26 cellular contexts compared by ENCODE assay signal in the genomic region with DNA sequence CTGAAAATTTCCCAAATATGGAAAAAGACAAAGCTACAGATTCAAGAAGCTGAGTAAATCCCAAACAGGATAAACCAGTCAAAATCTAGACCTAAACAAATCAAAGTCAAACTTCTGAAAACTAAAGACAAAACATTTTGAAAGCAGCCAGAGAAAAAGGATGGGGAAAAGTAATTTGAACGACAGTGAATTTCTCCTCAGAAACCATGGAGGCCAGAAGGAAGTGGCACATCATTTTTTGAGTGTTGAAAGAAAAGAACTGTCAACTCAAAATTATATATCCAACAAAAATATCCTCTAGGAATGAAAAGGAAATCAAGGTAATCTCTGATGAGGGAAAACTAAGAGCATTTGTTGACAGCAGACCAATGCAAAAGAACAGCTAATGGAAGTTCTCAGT. TPM values are rescaled to one million over a fixed set of nuclear protein-coding genes. Genes with fewer than 3 reads are reported as not detected.
DNase-seq lines count a peak whose midpoint lies in the region; ATAC-seq, FAIRE-seq and TF ChIP-seq lines count a peak whose summit lies in the region.
"Had no signal": no experiment of that assay in that cellular context is flagged by ENCODE, and none has a peak within 500 bp of the region (broad histone marks: within the 10 kb centered on the region; RNA-seq: fewer than 3 reads in every experiment).

No MANE protein-coding gene starts in this region.

- H3K36me3 ChIP-seq in K562 (ENCODE audit: control insufficient read depth, insufficient read depth, low read length): peaks cover 6% of the 10 kb centered on the region; the same call in 2 of the 3 replicates
- H3K36me3 ChIP-seq in transverse colon: no peaks in the 10 kb centered on the region
- H3K36me3 ChIP-seq: BE2C, BLaER1 had no signal

- no peak overlapping the region for H3K4me3 Mint-ChIP-seq in WTC11
- H3K4me3 Mint-ChIP-seq in osteocyte (ENCODE audit: unreplicated experiment): no peak overlapping the region
- H3K4me3 Mint-ChIP-seq in glutamatergic neuron (ENCODE audit: unreplicated experiment): no peak overlapping the region
- no peak overlapping the region for H3K4me3 Mint-ChIP-seq in activated CD4-positive, alpha-beta T cell treated with anti-CD3 and anti-CD28 coated beads for 36 hours
- H3K4me3 Mint-ChIP-seq: CD14-positive monocyte; CD8-positive, alpha-beta memory T cell had no signal

- peaks cover 51% of the 10 kb centered on the region for H3K4me1 Mint-ChIP-seq in WTC11
- peaks cover 63% of the 10 kb centered on the region for H3K4me1 Mint-ChIP-seq in osteocyte (ENCODE audit: unreplicated experiment)
- no peaks in the 10 kb centered on the region for H3K4me1 Mint-ChIP-seq in glutamatergic neuron (ENCODE audit: low read depth, unreplicated experiment)
- H3K4me1 Mint-ChIP-seq in activated CD4-positive, alpha-beta T cell treated with anti-CD3 and anti-CD28 coated beads for 36 hours: peaks cover 29% of the 10 kb centered on the region

- no peak for DNase-seq in WTC11 (ENCODE audit: low spot score)
- DNase-seq in K562 (ENCODE audit: extremely low read depth in 1 of 4, low spot score in 3 of 4): no peak
- DNase-seq in osteocyte (ENCODE audit: extremely low spot score, unreplicated experiment): no peak
- DNase-seq in transverse colon: no peak
- no peak for DNase-seq in left colon
- no peak for DNase-seq in NCI-H1092 (lab: John Stamatoyannopoulos, UW)
- DNase-seq in glutamatergic neuron: no peak
- DNase-seq in activated CD4-positive, alpha-beta T cell treated with anti-CD3 and anti-CD28 coated beads for 36 hours: no peak
- DNase-seq: 8988T; ACHN; BE2C; C1 segment of cervical spinal cord; CD4-positive, alpha-beta memory T cell; CD4-positive, CD25-positive, alpha-beta regulatory T cell; CD8-positive, alpha-beta memory T cell; COR-L47; DMS 273 treated with DMSO at 0.1 percent for 48 hours; DMS153; DMS79; DND-41; EL; GDM1 had no signal

- ATAC-seq in WTC11: no peak
- no peak for ATAC-seq in K562
- ATAC-seq in left colon: no peak
- ATAC-seq in activated CD4-positive, alpha-beta T cell treated with anti-CD3 and anti-CD28 coated beads for 36 hours: no peak

- peaks cover 17% of the 10 kb centered on the region for H3K36me3 Mint-ChIP-seq in WTC11
- peaks cover 20% of the 10 kb centered on the region for H3K36me3 Mint-ChIP-seq in osteocyte (ENCODE audit: unreplicated experiment)
- H3K36me3 Mint-ChIP-seq in glutamatergic neuron (ENCODE audit: unreplicated experiment): no peaks in the 10 kb centered on the region
- peaks cover 2% of the 10 kb centered on the region for H3K36me3 Mint-ChIP-seq in activated CD4-positive, alpha-beta T cell treated with anti-CD3 and anti-CD28 coated beads for 36 hours (ENCODE audit: low read depth)
- H3K36me3 Mint-ChIP-seq: CD14-positive monocyte; CD4-positive, alpha-beta memory T cell; CD8-positive, alpha-beta memory T cell had no signal

- H4K20me1 ChIP-seq in K562 (replicated peaks; ENCODE audit: control insufficient read depth, insufficient read depth, low read length): no peaks in the 10 kb centered on the region
- H4K20me1 ChIP-seq: BLaER1 had no signal

- TF ChIP-seq EP300 in K562 (IDR thresholded peaks at IDR 0.05; ENCODE audit: low read length) (no peak), transverse colon (IDR thresholded peaks at IDR 0.05; ENCODE audit: low read depth) (no peak)

- TF ChIP-seq CTCF in WTC11 (IDR thresholded peaks at IDR 0.05) (no peak), K562 (IDR thresholded peaks at IDR 0.05 in 2 of 3, conservative IDR thresholded peaks at IDR 0.05 in 1 of 3; ENCODE audit: insufficient read depth in 2 of 3, low read depth in 1 of 3, low read length in 3 of 3) (no peak), osteocyte (IDR thresholded peaks at IDR 0.05) (no peak), transverse colon (IDR thresholded peaks at IDR 0.05) (no peak), glutamatergic neuron (IDR thresholded peaks at IDR 0.05; ENCODE audit: partially characterized antibody, unreplicated experiment) (no peak)

- in situ Hi-C loops in K562 (cut with MboI): no loop called here
- in situ Hi-C loops in transverse colon (cut with MboI; ENCODE audit: low pct_ligation_motif_present in 1 of 4, low pct_unique_long_range_greater_than_20kb in 1 of 4, low sequenced_read_pairs in 3 of 4): no loop called here

- no peak for FAIRE-seq in K562 (lab: Jason Lieb, UNC)
- FAIRE-seq: A204.1, GM19239 had no signal

- H2AFZ ChIP-seq in K562 (ENCODE audit: low read depth, low read length): no peak overlapping the region

- no TSS peak for BruUV-seq in K562 (replicated peaks; lab: Mats Ljungman, UMichigan)

- H3K27ac Mint-ChIP-seq in WTC11 (peak overlapping the region; percentile 4; the same call in 1 of the 2 replicates), osteocyte (ENCODE audit: unreplicated experiment) (peak overlapping the region; percentile 25), glutamatergic neuron (ENCODE audit: unreplicated experiment) (no peak overlapping the region)
- no peak overlapping the region for H3K27ac Mint-ChIP-seq in activated CD4-positive, alpha-beta T cell treated with anti-CD3 and anti-CD28 coated beads for 36 hours
- H3K27ac Mint-ChIP-seq: CD14-positive monocyte; CD4-positive, alpha-beta memory T cell; CD8-positive, alpha-beta memory T cell had no signal

- intact Hi-C loops in K562 (cut with micrococcal nuclease): loop anchor here (5.0 kb wide), 1 partner anchor 123 kb away; the partner anchor contains the start of gene ZNF451
- intact Hi-C loops in transverse colon (cut with DNase I; ENCODE audit: low total_unique reads): no loop called here
- intact Hi-C loops in left colon (cut with DNase I, micrococcal nuclease): no loop called here
- intact Hi-C loops in activated CD4-positive, alpha-beta T cell treated with anti-CD3 and anti-CD28 coated beads for 36 hours (cut with DNase I, micrococcal nuclease): no loop called here

- H3K9me1 ChIP-seq in K562 (ENCODE audit: control insufficient read depth, insufficient read depth, low read length): no peaks in the 10 kb centered on the region

- H3K9me3 ChIP-seq in K562 (replicated peaks; ENCODE audit: control insufficient read depth, insufficient read depth, low read depth, low read length) (no peaks in the 10 kb centered on the region), transverse colon (no peaks in the 10 kb centered on the region)
- H3K9me3 ChIP-seq: BE2C had no signal

- TF ChIP-seq POLR2A in K562 (conservative IDR thresholded peaks at IDR 0.05): no peak
- no peak for TF ChIP-seq POLR2A in transverse colon (IDR thresholded peaks at IDR 0.05)

- H3K27me3 Mint-ChIP-seq in WTC11 (ENCODE audit: low read depth) (no peaks in the 10 kb centered on the region), osteocyte (ENCODE audit: unreplicated experiment) (no peaks in the 10 kb centered on the region), glutamatergic neuron (ENCODE audit: unreplicated experiment) (no peaks in the 10 kb centered on the region)
- H3K27me3 Mint-ChIP-seq in activated CD4-positive, alpha-beta T cell treated with anti-CD3 and anti-CD28 coated beads for 36 hours: peaks cover 2% of the 10 kb centered on the region

- POLR2A ChIA-PET in WTC11 (lab: Charles Lee): no interaction called here
- POLR2A ChIA-PET in K562 (lab: Yijun Ruan, JAX): no interaction called here
- POLR2A ChIA-PET in activated CD4-positive, alpha-beta T cell treated with anti-CD3 and anti-CD28 coated beads for 36 hours (lab: Charles Lee): no interaction called here

- 29% methylated on average over 1 of the region's 1 CpG for WGBS in K562 (ENCODE audit: insufficient coverage, low coverage, missing lambda C conversion rate)
- 83 to 96% methylated on average over 1 of the region's 1 CpG for WGBS in transverse colon (ENCODE audit: low coverage in 1 of 2), 2 donors

- H3K27ac ChIP-seq in K562 (ENCODE audit: extremely low read depth, low read depth, low read length) (no peak overlapping the region), transverse colon (peak overlapping the region in 3 of 4 donors; percentile 13 to 95 (median 52))
- H3K27ac ChIP-seq: BLaER1 had no signal

- H3K4me3 ChIP-seq in K562 (no peak overlapping the region), transverse colon (no peak overlapping the region)
- H3K4me3 ChIP-seq: BLaER1 had no signal

- H3K4me2 ChIP-seq in K562 (ENCODE audit: insufficient read depth, low read length): no peak overlapping the region
- H3K4me2 ChIP-seq: BLaER1 had no signal

- no peak for TF ChIP-seq RAD21 in K562 (CRISPR knock-in tag; conservative IDR thresholded peaks at IDR 0.05 in 1 of 2, IDR thresholded peaks at IDR 0.05 in 1 of 2)

- CTCF ChIA-PET in WTC11 (lab: Charles Lee) (no interaction called here), K562 (lab: Yijun Ruan, JAX; ENCODE audit: low intra/inter-chr PET ratio) (no interaction called here)
- CTCF ChIA-PET in activated CD4-positive, alpha-beta T cell treated with anti-CD3 and anti-CD28 coated beads for 36 hours (lab: Charles Lee): interaction anchor here (1.1 kb wide), 1 partner anchor 102 kb away, joined by 3 read pairs; no protein-coding TSS in a partner anchor

- peaks cover 98% of the 10 kb centered on the region for H3K79me2 ChIP-seq in K562 (ENCODE audit: control insufficient read depth, insufficient read depth, low read length)

- H3K9ac ChIP-seq in K562 (ENCODE audit: insufficient read depth in 1 of 2, low read depth in 2 of 2, low read length in 2 of 2): no peak overlapping the region
- H3K9ac ChIP-seq: BLaER1 had no signal

- H3K4me1 ChIP-seq in K562 (replicated peaks in 1 of 2; ENCODE audit: control insufficient read depth in 2 of 2, insufficient read depth in 2 of 2, low read length in 2 of 2) (peaks cover 4 to 16% of the 10 kb centered on the region in 2 experiments), transverse colon (peaks cover 2 to 17% (median 8%) of the 10 kb centered on the region in 4 donors)

- H3K27me3 ChIP-seq in K562 (ENCODE audit: control insufficient read depth in 2 of 2, insufficient read depth in 2 of 2, low read length in 2 of 2): no peaks in the 10 kb centered on the region
- H3K27me3 ChIP-seq in transverse colon: no peaks in the 10 kb centered on the region
- H3K27me3 ChIP-seq: BE2C, BLaER1 had no signal

- peaks cover 16% of the 10 kb centered on the region for H3K9me3 Mint-ChIP-seq in WTC11
- peaks cover 18% of the 10 kb centered on the region for H3K9me3 Mint-ChIP-seq in osteocyte (ENCODE audit: unreplicated experiment)
- no peaks in the 10 kb centered on the region for H3K9me3 Mint-ChIP-seq in glutamatergic neuron (ENCODE audit: unreplicated experiment)
- H3K9me3 Mint-ChIP-seq in activated CD4-positive, alpha-beta T cell treated with anti-CD3 and anti-CD28 coated beads for 36 hours (ENCODE audit: low read depth): peaks cover 6% of the 10 kb centered on the region

RNA-seq across cellular contexts. Expression of gene RAB23, which starts 6.8 kb away (rescaled TPM):
- total RNA-seq in WTC11 (2021) (11.3 to 14.8 TPM (median 14.5 TPM) in 3 replicates), K562 (2014; rRNA removed) (6.0 and 7.1 TPM in 2 replicates), K562 (2014; rRNA removed; fragmentation: Illumina TruSeq; extraction: Trizol) (15.0 and 16.9 TPM in 2 replicates), K562 (2015; rRNA removed; fragmentation: Illumina TruSeq; extraction: Trizol) (16.4 and 18.0 TPM in 2 replicates), K562 (2021) (9.4 and 10.0 TPM in 2 replicates), osteocyte (33.8 and 35.2 TPM in 2 replicates), transverse colon (10 to 100 TPM; 21.7 to 28.5 (median 25.1) TPM), left colon (10 to 100 TPM in 1 of 2 donors, 1 to 10 TPM in 1; 3.6 to 16.6 TPM), glutamatergic neuron (ENCODE audit: unreplicated experiment) (4.0 TPM)
- total RNA-seq in K562 (2011; cell fraction: chromatin; rRNA removed; ENCODE audit: low replicate concordance): 2.6 and 13.3 TPM in 2 replicates
- total RNA-seq in K562 (2011; cell fraction: nucleolus; rRNA removed): 2.2 and 3.0 TPM in 2 replicates
- total RNA-seq in K562 (2011; cell fraction: nucleoplasm; rRNA removed): 7.0 and 17.6 TPM in 2 replicates
- polyA plus RNA-seq in K562 (2011; rRNA removed) (9.6 and 14.1 TPM in 2 replicates), K562 (2014; fragmentation: Illumina TruSeq; extraction: Trizol) (10.7 and 14.3 TPM in 2 replicates), K562 (2014; fragmentation: Nextera tagmentation; extraction: Ambion mirVana) (1 to 10 TPM; 3.4 to 3.6 TPM), K562 (2014; rRNA removed) (8.4 and 10.0 TPM in 2 replicates)
- polyA plus RNA-seq in K562 (2011; cell fraction: cytosol; rRNA removed): 1.8 and 2.9 TPM in 2 replicates
- 5.1 and 7.7 TPM in 2 replicates for polyA plus RNA-seq in K562 (2011; cell fraction: nucleus; rRNA removed)
- 6.7 and 8.7 TPM in 2 replicates for polyA plus RNA-seq in K562 (2012)
- polyA minus RNA-seq in K562 (2011; rRNA and poly(A)+ RNA removed): 13.2 and 14.3 TPM in 2 replicates
- polyA minus RNA-seq in K562 (2011; cell fraction: cytosol; rRNA and poly(A)+ RNA removed): 3.1 and 3.7 TPM in 2 replicates
- polyA minus RNA-seq in K562 (2011; cell fraction: nucleus; rRNA and poly(A)+ RNA removed): 5.1 and 5.7 TPM in 2 replicates
- total RNA-seq in activated CD4-positive, alpha-beta T cell treated with anti-CD3 and anti-CD28 coated beads for 36 hours: 1 to 10 TPM; 1.4 to 1.5 TPM

RNA-seq across cellular contexts. Expression of gene BAG2, which starts 43.1 kb away (rescaled TPM):
- total RNA-seq in WTC11 (2021) (7.5 to 8.0 TPM (median 8.0 TPM) in 3 replicates), K562 (2014; rRNA removed) (12.8 and 13.8 TPM in 2 replicates), K562 (2014; rRNA removed; fragmentation: Illumina TruSeq; extraction: Trizol) (20.3 and 21.2 TPM in 2 replicates), K562 (2015; rRNA removed; fragmentation: Illumina TruSeq; extraction: Trizol) (17.6 and 19.7 TPM in 2 replicates), K562 (2021) (17.6 and 19.9 TPM in 2 replicates), osteocyte (8.8 and 9.1 TPM in 2 replicates), transverse colon (10 to 100 TPM in 3 of 4 donors, 1 to 10 TPM in 1; 7.1 to 49.0 (median 10.7) TPM), left colon (1 to 10 TPM in 1 of 2 donors, under 1 TPM in 1; 0.58 to 5.2 TPM), glutamatergic neuron (ENCODE audit: unreplicated experiment) (1.2 TPM)
- total RNA-seq in K562 (2011; cell fraction: chromatin; rRNA removed; ENCODE audit: low replicate concordance): 4.4 and 16.7 TPM in 2 replicates
- total RNA-seq in K562 (2011; cell fraction: nucleolus; rRNA removed): 3.8 and 5.3 TPM in 2 replicates
- 10.3 and 19.5 TPM in 2 replicates for total RNA-seq in K562 (2011; cell fraction: nucleoplasm; rRNA removed)
- polyA plus RNA-seq in K562 (2011; rRNA removed) (14.5 and 20.7 TPM in 2 replicates), K562 (2014; fragmentation: Illumina TruSeq; extraction: Trizol) (15.6 and 18.7 TPM in 2 replicates), K562 (2014; fragmentation: Nextera tagmentation; extraction: Ambion mirVana) (10 to 100 TPM; 12.8 to 14.0 TPM), K562 (2014; rRNA removed) (14.5 and 15.3 TPM in 2 replicates)
- polyA plus RNA-seq in K562 (2011; cell fraction: cytosol; rRNA removed): 5.9 and 7.0 TPM in 2 replicates
- polyA plus RNA-seq in K562 (2011; cell fraction: nucleus; rRNA removed): 3.3 and 4.5 TPM in 2 replicates
- polyA plus RNA-seq in K562 (2012): 8.9 and 12.9 TPM in 2 replicates
- 14.5 and 15.8 TPM in 2 replicates for polyA minus RNA-seq in K562 (2011; rRNA and poly(A)+ RNA removed)
- polyA minus RNA-seq in K562 (2011; cell fraction: cytosol; rRNA and poly(A)+ RNA removed): 5.5 and 6.9 TPM in 2 replicates
- 8.5 and 12.8 TPM in 2 replicates for polyA minus RNA-seq in K562 (2011; cell fraction: nucleus; rRNA and poly(A)+ RNA removed)
- total RNA-seq in activated CD4-positive, alpha-beta T cell treated with anti-CD3 and anti-CD28 coated beads for 36 hours: 1 to 10 TPM; 8.2 to 8.8 TPM

Comparison
In these comparisons a context has a peak if more than half of its experiments do, and no peak if none do; other contexts are left out.
1. H3K27ac Mint-ChIP-seq: peak in WTC11 (single experiment) and osteocyte (single experiment); none in glutamatergic neuron (single experiment) and activated CD4-positive, alpha-beta T cell treated with anti-CD3 and anti-CD28 coated beads for 36 hours (single experiment).